ENCODE assay signal across 20 cellular contexts in the genomic region with DNA sequence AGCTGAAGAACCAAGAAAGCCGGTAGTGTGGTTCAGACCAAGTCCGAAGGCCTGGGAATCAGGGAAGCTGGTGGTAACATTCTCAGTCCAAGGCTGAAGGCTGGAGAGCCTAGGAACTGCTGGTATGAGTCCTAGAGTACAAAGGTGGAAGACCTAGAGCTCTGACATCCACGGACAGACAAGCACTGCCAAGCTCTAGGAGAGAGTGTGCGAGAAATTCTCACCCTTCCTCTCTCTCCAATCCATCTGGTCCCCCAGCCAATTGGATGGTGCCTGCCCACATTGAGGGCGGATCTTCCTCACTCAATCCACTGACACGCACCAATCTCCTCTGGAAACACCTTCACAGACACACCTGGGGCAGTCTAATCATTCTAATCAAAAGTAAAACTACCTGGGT. TPM values are rescaled to one million over a fixed set of nuclear protein-coding genes. Genes with fewer than 3 reads are reported as not detected.
DNase-seq lines count a peak whose midpoint lies in the region; ATAC-seq and TF ChIP-seq lines count a peak whose summit lies in the region.
"Had no signal": no experiment of that assay in that cellular context is flagged by ENCODE, and none has a peak within 500 bp of the region (broad histone marks: within the 10 kb centered on the region; RNA-seq: fewer than 3 reads in every experiment).

No MANE protein-coding gene starts in this region.

- H3K27me3 ChIP-seq in stomach (no peaks in the 10 kb centered on the region), hepatocyte (no peaks in the 10 kb centered on the region), PC-9 (ENCODE audit: insufficient read depth, low read depth) (no peaks in the 10 kb centered on the region)
- H3K27me3 ChIP-seq: BE2C had no signal

- H3K4me2 ChIP-seq in hepatocyte (no peak overlapping the region), PC-9 (no peak overlapping the region)

- BruUV-seq in PC-9 (replicated peaks; lab: Mats Ljungman, UMichigan), result no TSS peak

- WGBS in stomach, 5 donors, result 36 to 60% (median 52%) methylated on average over 6 of the region's 6 CpGs
- 78% methylated on average over 6 of the region's 6 CpGs for WGBS in hepatocyte (ENCODE audit: low lambda C conversion rate, missing lambda C conversion rate)

- no peaks in the 10 kb centered on the region for H3K79me2 ChIP-seq in hepatocyte
- no peaks in the 10 kb centered on the region for H3K79me2 ChIP-seq in PC-9 (ENCODE audit: low read depth)

- H3K4me1 ChIP-seq in mucosa of descending colon (ENCODE audit: low read depth) (no peaks in the 10 kb centered on the region), stomach (peaks cover 0 to 11% (median 0%) of the 10 kb centered on the region in 4 donors), hepatocyte (ENCODE audit: insufficient read depth) (no peaks in the 10 kb centered on the region), PC-9 (replicated peaks; ENCODE audit: insufficient read depth) (no peaks in the 10 kb centered on the region)

- no peaks in the 10 kb centered on the region for H3K36me3 ChIP-seq in mucosa of descending colon (ENCODE audit: low read depth)
- no peaks in the 10 kb centered on the region for H3K36me3 ChIP-seq in stomach
- H3K36me3 ChIP-seq in hepatocyte (replicated peaks; ENCODE audit: insufficient read depth, low read depth), result no peaks in the 10 kb centered on the region
- no peaks in the 10 kb centered on the region for H3K36me3 ChIP-seq in PC-9 (ENCODE audit: low read depth)
- H3K36me3 ChIP-seq: BE2C had no signal

- POLR2A ChIA-PET in PC-9 (lab: Charles Lee; ENCODE audit: unreplicated experiment), result no interaction called here

- no peak overlapping the region for H2AFZ ChIP-seq in hepatocyte
- H2AFZ ChIP-seq in PC-9, result no peak overlapping the region

- H3F3A ChIP-seq in PC-9 (ENCODE audit: insufficient read depth, low read depth), result no peaks in the 10 kb centered on the region

- TF ChIP-seq POLR2A in stomach (IDR thresholded peaks at IDR 0.05), result no peak

- H3K9me2 ChIP-seq in hepatocyte (replicated peaks; ENCODE audit: insufficient read depth) (no peaks in the 10 kb centered on the region), PC-9 (ENCODE audit: insufficient read depth) (no peaks in the 10 kb centered on the region)

- peak; percentile 65 for ATAC-seq in mucosa of descending colon
- ATAC-seq: GM12878, HepG2 had no signal

- CTCF ChIA-PET in PC-9 (lab: Charles Lee), result no interaction called here

- H3K9me3 ChIP-seq in mucosa of descending colon (no peaks in the 10 kb centered on the region), stomach (no peaks in the 10 kb centered on the region), hepatocyte (ENCODE audit: low read depth) (no peaks in the 10 kb centered on the region), PC-9 (ENCODE audit: insufficient read depth, low read depth) (no peaks in the 10 kb centered on the region)
- H3K9me3 ChIP-seq: BE2C had no signal

- TF ChIP-seq CTCF in mucosa of descending colon (IDR thresholded peaks at IDR 0.05), result no peak
- no peak for TF ChIP-seq CTCF in stomach (IDR thresholded peaks at IDR 0.05)
- TF ChIP-seq CTCF in hepatocyte (IDR thresholded peaks at IDR 0.05; ENCODE audit: poor library complexity), result no peak
- no peak for TF ChIP-seq CTCF in PC-9 (conservative IDR thresholded peaks at IDR 0.05)

- H4K20me1 ChIP-seq in hepatocyte (ENCODE audit: insufficient read depth, poor library complexity, severe bottlenecking) (no peaks in the 10 kb centered on the region), PC-9 (ENCODE audit: insufficient read depth) (no peaks in the 10 kb centered on the region)

- peak overlapping the region in 3 of 5 donors; percentile 44 to 85 (median 67) for H3K27ac ChIP-seq in stomach
- H3K27ac ChIP-seq in hepatocyte, result no peak overlapping the region
- no peak overlapping the region for H3K27ac ChIP-seq in PC-9

- no peak for TF ChIP-seq EP300 in stomach (IDR thresholded peaks at IDR 0.05)

- no peak overlapping the region for H3K4me3 ChIP-seq in mucosa of descending colon
- H3K4me3 ChIP-seq in stomach, result peak overlapping the region in 3 of 4 donors; percentile 31 to 41 (median 31)
- H3K4me3 ChIP-seq in hepatocyte, result no peak overlapping the region
- no peak overlapping the region for H3K4me3 ChIP-seq in PC-9
- H3K4me3 ChIP-seq: GM12878 had no signal

- DNase-seq in UCSD-AML1 (lab: John Stamatoyannopoulos, UW; ENCODE audit: unreplicated experiment) (peak; percentile 1), mucosa of descending colon (no peak), stomach (peak; percentile 76), kidney tubule cell (ENCODE audit: low spot score) (no peak), hepatocyte (ENCODE audit: low spot score) (no peak), PC-9 (no peak)
- DNase-seq: ACHN; BE2C; C1 segment of cervical spinal cord; CD4-positive, CD25-positive, alpha-beta regulatory T cell; CD8-positive, alpha-beta memory T cell; COR-L47; DMS 273 treated with DMSO at 0.1 percent for 48 hours; DMS53; DND-41; EL; H9 had no signal

- intact Hi-C loops in mucosa of descending colon (cut with DNase I, micrococcal nuclease), result no loop called here
- intact Hi-C loops in stomach (cut with DNase I; ENCODE audit: low total_unique reads), result no loop called here
- intact Hi-C loops in PC-9 (cut with micrococcal nuclease; ENCODE audit: unreplicated experiment), result no loop called here

RNA-seq across cellular contexts. Expression of a gene that starts 19.7 kb away (rescaled TPM):
- total RNA-seq in mucosa of descending colon, result 1 to 10 TPM in 1 of 3 donors, under 1 TPM in 2; 0.12 to 1.6 (median 0.75) TPM
- 10 to 100 TPM in 1 of 5 donors, 1 to 10 TPM in 1, under 1 TPM in 1, not detected in 2; 0.58 to 18.0 (median 1.2) TPM for total RNA-seq in stomach
- polyA plus RNA-seq in stomach, result under 1 TPM in 1 of 3 donors, not detected in 2; 0.05 TPM
- total RNA-seq in hepatocyte, result 5.0 and 10.5 TPM in 2 replicates
- 1.8 and 2.2 TPM in 2 replicates for polyA plus RNA-seq in hepatocyte
- not detected in 2 replicates for total RNA-seq in PC-9 (2021)
- total RNA-seq: CD4-positive, CD25-positive, alpha-beta regulatory T cell; CD8-positive, alpha-beta memory T cell; G401; GM12878; HepG2 had no signal
- polyA plus RNA-seq: CD4-positive, CD25-positive, alpha-beta regulatory T cell; CD8-positive, alpha-beta memory T cell; GM12878; HepG2 had no signal

Comparison
In these comparisons a context has a peak if more than half of its experiments do, and no peak if none do; other contexts are left out.
1. DNase-seq: peak in UCSD-AML1 (single experiment) and stomach (single experiment); none in mucosa of descending colon (0 of 3), kidney tubule cell (single experiment), hepatocyte (single experiment) and PC-9 (0 of 2).
2. H3K4me3 ChIP-seq: peak in stomach (3 of 4); none in mucosa of descending colon (single experiment), hepatocyte (single experiment) and PC-9 (single experiment).
3. H3K27ac ChIP-seq: peak in stomach (3 of 5); none in hepatocyte (single experiment) and PC-9 (single experiment).